8 cellular contexts compared by ENCODE assay signal in the genomic region with DNA sequence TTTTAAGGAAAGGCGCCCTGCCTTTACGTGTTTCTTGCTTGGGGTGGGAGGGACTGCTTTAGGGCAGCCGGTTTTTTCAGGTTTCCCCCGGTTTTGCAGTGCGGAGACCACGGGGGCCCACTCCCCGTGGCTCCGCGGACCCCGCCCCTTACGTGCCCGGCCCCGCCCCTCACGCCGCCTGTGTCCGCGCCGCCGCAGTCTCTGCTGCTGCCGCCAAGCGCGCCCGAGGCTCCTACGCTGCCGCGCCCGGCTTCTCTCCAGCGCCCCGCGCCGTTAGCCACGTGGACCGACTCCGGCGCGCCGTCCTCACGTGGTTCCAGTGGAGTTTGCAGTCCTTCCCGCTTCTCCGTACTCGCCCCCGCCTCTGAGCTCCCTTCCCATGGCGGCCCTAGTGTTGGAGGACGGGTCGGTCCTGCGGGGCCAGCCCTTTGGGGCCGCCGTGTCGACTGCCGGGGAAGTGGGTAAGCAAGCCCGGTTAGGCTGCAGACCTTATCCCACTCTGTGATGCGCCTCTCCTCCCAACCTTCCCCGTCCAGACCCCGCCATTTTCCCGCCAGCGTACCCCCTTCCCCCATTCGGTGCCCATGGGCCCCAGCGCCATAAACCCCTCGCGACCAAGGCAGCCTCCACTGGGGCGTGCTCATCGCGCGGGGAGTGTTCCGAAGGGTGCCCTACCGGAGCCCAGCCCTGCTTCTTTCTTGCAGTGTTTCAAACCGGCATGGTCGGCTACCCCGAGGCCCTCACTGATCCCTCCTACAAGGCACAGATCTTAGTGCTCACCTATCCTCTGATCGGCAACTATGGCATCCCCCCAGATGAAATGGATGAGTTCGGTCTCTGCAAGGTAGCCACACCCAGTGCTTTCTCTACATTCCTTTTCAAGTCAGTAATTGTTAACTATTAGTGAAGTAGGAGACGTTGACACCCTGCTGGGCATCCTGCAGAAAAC. TPM values are rescaled to one million over a fixed set of nuclear protein-coding genes. Genes with fewer than 3 reads are reported as not detected.
DNase-seq lines count a peak whose midpoint lies in the region; ATAC-seq and TF ChIP-seq lines count a peak whose summit lies in the region.

CAD (plus strand) TSS at position 197 of the 949 bp plus-strand sequence; CDS start at position 380, 183 bp downstream.

- peaks cover 9% of the 10 kb centered on the region; the same call in 1 of the 2 replicates for H4K20me1 ChIP-seq in Karpas-422 (ENCODE audit: insufficient read depth, low read depth, low read length)

- peak; percentile 75 for DNase-seq in DMS79 treated with DMSO at 0.1 percent for 48 hours (lab: John Stamatoyannopoulos, UW)
- peak; percentile 96 for DNase-seq in Karpas-422
- DNase-seq in RWPE1 (ENCODE audit: low spot score), result peak; percentile 79
- DNase-seq in fibroblast of mammary gland (ENCODE audit: low read depth), result peak; percentile 78
- DNase-seq in natural killer cell treated with Interleukin-12 subunit alpha and Interleukin-12 subunit beta and Interleukin-15 and Interleukin-18, amount 100 ng/mL, for 72 hours (ENCODE audit: low spot score), result peak; percentile 89
- peak; percentile 95 for DNase-seq in stimulated activated naive CD8-positive, alpha-beta T cell treated with anti-CD3 and anti-CD28 coated beads, Interleukin-15, Interleukin-2, amounts not matched to agents 100 U/mL and 50 U/mL, for 24 hours

- no peak for TF ChIP-seq CTCF in RWPE1 (conservative IDR thresholded peaks at IDR 0.05; ENCODE audit: low read depth)
- TF ChIP-seq CTCF in fibroblast of mammary gland (conservative IDR thresholded peaks at IDR 0.05; ENCODE audit: control insufficient read depth, insufficient read depth, low read depth, low read length), result no peak

- no peaks in the 10 kb centered on the region for H3K9me3 Mint-ChIP-seq in activated T-helper 17 cell treated with anti-CD3 and anti-CD28 coated beads, Interleukin-2, amount 50 U/mL, for 72 hours
- H3K9me3 Mint-ChIP-seq in natural killer cell treated with Interleukin-12 subunit alpha and Interleukin-12 subunit beta and Interleukin-15 and Interleukin-18, amount 100 ng/mL, for 72 hours, result no peaks in the 10 kb centered on the region

- peak within 1 kb of the TSS; percentile 89 for H3K4me3 Mint-ChIP-seq in activated T-helper 17 cell treated with anti-CD3 and anti-CD28 coated beads, Interleukin-2, amount 50 U/mL, for 72 hours
- peak within 1 kb of the TSS; percentile 89 for H3K4me3 Mint-ChIP-seq in natural killer cell treated with Interleukin-12 subunit alpha and Interleukin-12 subunit beta and Interleukin-15 and Interleukin-18, amount 100 ng/mL, for 72 hours

- H3K36me3 Mint-ChIP-seq in activated T-helper 17 cell treated with anti-CD3 and anti-CD28 coated beads, Interleukin-2, amount 50 U/mL, for 72 hours (ENCODE audit: low read depth), result peaks cover 81% of the 10 kb centered on the region
- peaks cover 23% of the 10 kb centered on the region for H3K36me3 Mint-ChIP-seq in natural killer cell treated with Interleukin-12 subunit alpha and Interleukin-12 subunit beta and Interleukin-15 and Interleukin-18, amount 100 ng/mL, for 72 hours

- H3K36me3 ChIP-seq in Karpas-422 (ENCODE audit: insufficient read depth, low read length), result peaks cover 44% of the 10 kb centered on the region

- peak; percentile 77 for ATAC-seq in GM21737 (IDR thresholded peaks at IDR 0.05; ENCODE audit: unreplicated experiment)
- peak; percentile 91 for ATAC-seq in activated T-helper 17 cell treated with anti-CD3 and anti-CD28 coated beads, Interleukin-2, amount 50 U/mL, for 72 hours (replicated peaks)
- peak; percentile 94 to 96 for ATAC-seq in natural killer cell treated with Interleukin-12 subunit alpha and Interleukin-12 subunit beta and Interleukin-15 and Interleukin-18, amount 100 ng/mL, for 72 hours
- ATAC-seq in stimulated activated naive CD8-positive, alpha-beta T cell treated with anti-CD3 and anti-CD28 coated beads, Interleukin-15, Interleukin-2, amounts not matched to agents 100 U/mL and 50 U/mL, for 24 hours, result peak; percentile 93

- peak within 1 kb of the TSS; percentile 91 for H3K9ac ChIP-seq in Karpas-422 (ENCODE audit: low read length)

- H3K4me2 ChIP-seq in Karpas-422 (ENCODE audit: low read depth, low read length, poor library complexity, severe bottlenecking), result peak within 1 kb of the TSS; percentile 82

- CTCF ChIA-PET in RWPE1 (lab: Yijun Ruan, JAX), result no interaction called here

- POLR2A ChIA-PET in RWPE1 (lab: Yijun Ruan, JAX; ENCODE audit: low non-redundant PET), result no interaction called here

- H3K27me3 ChIP-seq in Karpas-422 (ENCODE audit: low read length), result no peaks in the 10 kb centered on the region

- no peaks in the 10 kb centered on the region for H3K27me3 Mint-ChIP-seq in activated T-helper 17 cell treated with anti-CD3 and anti-CD28 coated beads, Interleukin-2, amount 50 U/mL, for 72 hours
- H3K27me3 Mint-ChIP-seq in natural killer cell treated with Interleukin-12 subunit alpha and Interleukin-12 subunit beta and Interleukin-15 and Interleukin-18, amount 100 ng/mL, for 72 hours, result no peaks in the 10 kb centered on the region

- H3K27ac Mint-ChIP-seq in activated T-helper 17 cell treated with anti-CD3 and anti-CD28 coated beads, Interleukin-2, amount 50 U/mL, for 72 hours, result peak within 1 kb of the TSS; percentile 83
- H3K27ac Mint-ChIP-seq in natural killer cell treated with Interleukin-12 subunit alpha and Interleukin-12 subunit beta and Interleukin-15 and Interleukin-18, amount 100 ng/mL, for 72 hours, result peak within 1 kb of the TSS; percentile 89 to 93

- H3K79me2 ChIP-seq in Karpas-422 (ENCODE audit: low read length), result peaks cover 52% of the 10 kb centered on the region

- H3K9me2 ChIP-seq in Karpas-422 (replicated peaks; ENCODE audit: insufficient read depth, low read length), result no peaks in the 10 kb centered on the region

- peak within 1 kb of the TSS; percentile 75 for H3K4me3 ChIP-seq in Karpas-422 (ENCODE audit: low read length)
- peak within 1 kb of the TSS; percentile 88 for H3K4me3 ChIP-seq in fibroblast of mammary gland (ENCODE audit: control insufficient read depth, low read depth, low read length)

- H3K4me1 Mint-ChIP-seq in activated T-helper 17 cell treated with anti-CD3 and anti-CD28 coated beads, Interleukin-2, amount 50 U/mL, for 72 hours, result peaks cover 18% of the 10 kb centered on the region
- H3K4me1 Mint-ChIP-seq in natural killer cell treated with Interleukin-12 subunit alpha and Interleukin-12 subunit beta and Interleukin-15 and Interleukin-18, amount 100 ng/mL, for 72 hours (ENCODE audit: low read depth in 2 of 2), result peaks cover 42 to 54% of the 10 kb centered on the region in 2 donors

- peak within 1 kb of the TSS; percentile 86 for H3K27ac ChIP-seq in Karpas-422 (ENCODE audit: low read length)
- peak within 1 kb of the TSS; percentile 79 for H3K27ac ChIP-seq in RWPE1

- H3K9me3 ChIP-seq in Karpas-422 (ENCODE audit: low read length), result no peaks in the 10 kb centered on the region

- no peak within 1 kb of the TSS for H2AFZ ChIP-seq in Karpas-422 (ENCODE audit: low read length)

- H3K4me1 ChIP-seq in Karpas-422 (ENCODE audit: low read length), result peaks cover 51% of the 10 kb centered on the region

RNA-seq across cellular contexts. Expression of gene CAD, which starts in this region (rescaled TPM):
- 69.5 and 71.4 TPM in 2 replicates for total RNA-seq in Karpas-422 (2014; rRNA removed; shearing (Covaris generic); ENCODE audit: low replicate concordance)
- 100 to 1,000 TPM in 1 of 2 donors, 10 to 100 TPM in 1; 54.0 to 106 TPM for total RNA-seq in activated T-helper 17 cell treated with anti-CD3 and anti-CD28 coated beads, Interleukin-2, amount 50 U/mL, for 72 hours
- 100 to 1,000 TPM in 1 of 2 donors, 10 to 100 TPM in 1; 50.6 to 175 TPM for total RNA-seq in natural killer cell treated with Interleukin-12 subunit alpha and Interleukin-12 subunit beta and Interleukin-15 and Interleukin-18, amount 100 ng/mL, for 72 hours

Comparison
In these comparisons a context has a peak if more than half of its experiments do, and no peak if none do; other contexts are left out.
1. Peak in every context shown above with its lines: DNase-seq, ATAC-seq, H3K4me3 ChIP-seq and H3K27ac ChIP-seq.